ENCODE assay signal across 8 cellular contexts in the genomic region with DNA sequence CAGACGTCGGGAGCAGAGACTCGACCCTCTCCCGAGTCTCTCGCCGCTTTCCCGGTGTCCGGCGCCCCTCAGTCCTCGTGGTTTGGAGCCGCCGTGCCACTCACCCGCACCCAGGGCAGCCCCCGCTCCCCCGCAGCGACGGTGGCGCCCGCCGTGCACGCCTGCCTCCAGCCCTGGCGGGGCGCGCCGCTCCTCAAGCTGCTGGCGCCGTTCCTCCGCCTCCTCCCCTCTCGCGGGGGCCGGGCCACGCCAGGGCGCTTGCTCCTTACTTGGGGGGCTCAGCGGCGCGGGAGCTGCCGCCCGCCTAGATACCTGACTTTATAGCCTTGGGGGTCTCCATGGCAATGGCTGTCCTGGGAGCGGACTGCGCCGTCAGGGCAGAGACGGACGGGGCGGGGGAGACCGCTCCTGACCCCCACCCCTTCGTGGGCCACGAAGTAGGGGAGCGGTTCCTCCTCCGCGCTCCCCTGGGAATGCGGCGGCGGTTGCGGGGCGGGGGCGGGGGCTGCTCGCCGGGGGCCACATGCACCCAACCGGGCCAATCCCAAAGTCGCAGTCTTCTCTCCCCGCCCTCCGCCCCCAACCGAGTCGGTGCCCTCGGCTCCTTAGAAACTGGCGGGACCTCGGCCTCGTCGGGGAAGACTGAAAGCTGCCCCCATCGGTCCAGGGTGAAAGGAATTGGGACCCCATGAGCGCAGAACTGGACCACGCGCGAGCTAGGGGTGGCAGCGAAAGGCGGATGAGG. TPM values are rescaled to one million over a fixed set of nuclear protein-coding genes. Genes with fewer than 3 reads are reported as not detected.
A peak's percentile ranks its signal among the peaks of the same experiment; 100 is the strongest.
DNase-seq lines count a peak whose midpoint lies in the region; ATAC-seq and TF ChIP-seq lines count a peak whose summit lies in the region.

A gene with protein sequence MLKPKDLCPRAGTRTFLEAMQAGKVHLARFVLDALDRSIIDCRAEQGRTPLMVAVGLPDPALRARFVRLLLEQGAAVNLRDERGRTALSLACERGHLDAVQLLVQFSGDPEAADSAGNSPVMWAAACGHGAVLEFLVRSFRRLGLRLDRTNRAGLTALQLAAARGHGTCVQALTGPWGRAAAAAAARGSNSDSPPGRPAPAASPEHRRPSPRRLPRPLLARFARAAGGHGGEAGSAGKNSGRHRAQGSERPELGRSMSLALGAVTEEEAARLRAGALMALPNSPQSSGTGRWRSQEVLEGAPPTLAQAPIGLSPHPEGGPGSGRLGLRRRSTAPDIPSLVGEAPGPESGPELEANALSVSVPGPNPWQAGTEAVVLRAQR (minus strand): TSS at position 195 of the 745 bp plus-strand sequence. CDS start 478 bp downstream, outside the sequence.

- H3K4me3 ChIP-seq in fibroblast of the aortic adventitia (ENCODE audit: low read depth, low read length) = peak within 1 kb of the TSS; percentile 37
- H3K4me3 ChIP-seq in psoas muscle = peak within 1 kb of the TSS; percentile 67

- CTCF ChIA-PET in activated CD8-positive, alpha-beta memory T cell treated with anti-CD3 and anti-CD28 coated beads, Interleukin-2, amount 10 ng/mL, durations not matched to agents 7 days and 5 days (lab: Charles Lee) = interaction anchor here (0.7 to 9.2 kb wide), 9 partner anchors 9 to 129 kb away, joined by 3 to 101 read pairs (median 3); a partner anchor contains a TSS

- no peaks in the 10 kb centered on the region for H3K9me3 ChIP-seq in psoas muscle

- no peak within 1 kb of the TSS for H3K27ac Mint-ChIP-seq in IgD-negative memory B cell
- no peak within 1 kb of the TSS for H3K27ac Mint-ChIP-seq in activated CD8-positive, alpha-beta memory T cell treated with anti-CD3 and anti-CD28 coated beads, Interleukin-2, amount 10 ng/mL, durations not matched to agents 7 days and 5 days

- peaks cover 5 to 12% (median 6%) of the 10 kb centered on the region in 3 donors for H3K4me1 Mint-ChIP-seq in IgD-negative memory B cell
- H3K4me1 Mint-ChIP-seq in activated CD8-positive, alpha-beta memory T cell treated with anti-CD3 and anti-CD28 coated beads, Interleukin-2, amount 10 ng/mL, durations not matched to agents 7 days and 5 days = peaks cover 6% of the 10 kb centered on the region

- ATAC-seq in activated CD8-positive, alpha-beta memory T cell treated with anti-CD3 and anti-CD28 coated beads, Interleukin-2, amount 10 ng/mL, durations not matched to agents 7 days and 5 days = peak; percentile 63
- peak in 3 of 4 donors; percentile 9 to 45 (median 18) for ATAC-seq in psoas muscle
- no peak for ATAC-seq in GM19397 (IDR thresholded peaks at IDR 0.05; ENCODE audit: unreplicated experiment)
- no peak for ATAC-seq in GM18861 (IDR thresholded peaks at IDR 0.05; ENCODE audit: unreplicated experiment)
- no peak for ATAC-seq in HG03280 (IDR thresholded peaks at IDR 0.05; ENCODE audit: unreplicated experiment)

- H3K27ac ChIP-seq in psoas muscle = no peak within 1 kb of the TSS

- H3K36me3 Mint-ChIP-seq in IgD-negative memory B cell = no peaks in the 10 kb centered on the region
- H3K36me3 Mint-ChIP-seq in activated CD8-positive, alpha-beta memory T cell treated with anti-CD3 and anti-CD28 coated beads, Interleukin-2, amount 10 ng/mL, durations not matched to agents 7 days and 5 days = no peaks in the 10 kb centered on the region

- H3K27me3 ChIP-seq in psoas muscle (ENCODE audit: insufficient read depth in 3 of 3, low read length in 2 of 3) = peaks cover 0 to 51% (median 34%) of the 10 kb centered on the region in 3 donors

- no peaks in the 10 kb centered on the region for H3K36me3 ChIP-seq in psoas muscle (ENCODE audit: insufficient read depth in 1 of 2, low read depth in 1 of 2)

- H3K4me1 ChIP-seq in psoas muscle = peaks cover 12% of the 10 kb centered on the region

- H3K27me3 Mint-ChIP-seq in IgD-negative memory B cell = peaks cover 20% of the 10 kb centered on the region
- H3K27me3 Mint-ChIP-seq in activated CD8-positive, alpha-beta memory T cell treated with anti-CD3 and anti-CD28 coated beads, Interleukin-2, amount 10 ng/mL, durations not matched to agents 7 days and 5 days = peaks cover 43% of the 10 kb centered on the region

- TF ChIP-seq CTCF in fibroblast of the aortic adventitia (IDR thresholded peaks at IDR 0.05; ENCODE audit: insufficient read depth, low read length) = no peak
- TF ChIP-seq CTCF in psoas muscle (IDR thresholded peaks at IDR 0.05) = no peak

- peak; percentile 19 for DNase-seq in EL
- no peak for DNase-seq in activated CD8-positive, alpha-beta memory T cell treated with anti-CD3 and anti-CD28 coated beads, Interleukin-2, amount 10 ng/mL, durations not matched to agents 7 days and 5 days
- DNase-seq in fibroblast of the aortic adventitia (ENCODE audit: low read depth) = no peak
- DNase-seq in psoas muscle = peak in 1 of 2 donors; percentile 38

- H3K9me3 Mint-ChIP-seq in IgD-negative memory B cell = no peaks in the 10 kb centered on the region
- H3K9me3 Mint-ChIP-seq in activated CD8-positive, alpha-beta memory T cell treated with anti-CD3 and anti-CD28 coated beads, Interleukin-2, amount 10 ng/mL, durations not matched to agents 7 days and 5 days (ENCODE audit: low read depth) = no peaks in the 10 kb centered on the region

- intact Hi-C loops in psoas muscle (cut with DNase I) = no loop called here

- 2 to 3% (median 2%) methylated on average over 54 to 76 of the region's 76 CpGs for WGBS in psoas muscle, 3 donors

- H3K4me3 Mint-ChIP-seq in IgD-negative memory B cell = peak within 1 kb of the TSS; percentile 62 to 90 (median 80)
- peak within 1 kb of the TSS; percentile 58 for H3K4me3 Mint-ChIP-seq in activated CD8-positive, alpha-beta memory T cell treated with anti-CD3 and anti-CD28 coated beads, Interleukin-2, amount 10 ng/mL, durations not matched to agents 7 days and 5 days

RNA-seq across cellular contexts. Expression of the gene that starts here (rescaled TPM):
- polyA plus RNA-seq in IgD-negative memory B cell = not detected
- total RNA-seq in activated CD8-positive, alpha-beta memory T cell treated with anti-CD3 and anti-CD28 coated beads, Interleukin-2, amount 10 ng/mL, durations not matched to agents 7 days and 5 days = not detected
- not detected in 2 replicates for total RNA-seq in fibroblast of the aortic adventitia (ENCODE audit: low replicate concordance)
- not detected for total RNA-seq in psoas muscle
- polyA plus RNA-seq in psoas muscle = not detected

Comparison
In these comparisons a context has a peak if more than half of its experiments do, and no peak if none do; other contexts are left out.
1. Peak in ATAC-seq in activated CD8-positive, alpha-beta memory T cell treated with anti-CD3 and anti-CD28 coated beads, Interleukin-2, amount 10 ng/mL, durations not matched to agents 7 days and 5 days; RNA of the gene not detected or under 1 TPM.
2. Peak in ATAC-seq and H3K4me3 ChIP-seq in psoas muscle; RNA of the gene not detected or under 1 TPM.